ENCODE assay signal across 7 cellular contexts in genomic region chr22:12601510-12601869, GRCh38.
A peak's percentile ranks its signal among the peaks of the same experiment; 100 is the strongest.
DNase-seq lines count a peak whose midpoint lies in the region; ATAC-seq and TF ChIP-seq lines count a peak whose summit lies in the region.
"Not testable (repeated sequence)": the region's sequence is repeated elsewhere in the genome, so short reads cannot be mapped to it uniquely, and the experiment has no call there.

No MANE protein-coding gene starts in this region.

- H3K9me3 Mint-ChIP-seq in CD8-positive, alpha-beta memory T cell, result peaks cover 36 to 61% (median 48%) of the 10 kb centered on the region in 5 donors
- peaks cover 21 to 36% of the 10 kb centered on the region in 2 donors for H3K9me3 Mint-ChIP-seq in natural killer cell

- ATAC-seq in Right ventricle myocardium inferior, natural killer cell: not testable (repeated sequence)

- peaks cover 31% of the 10 kb centered on the region for H3K79me2 ChIP-seq in SK-N-SH (ENCODE audit: insufficient read depth)

- peak overlapping the region; percentile 55 for H3K27ac ChIP-seq in CD8-positive, alpha-beta memory T cell (ENCODE audit: low read depth, low read length)
- not testable (repeated sequence) for H3K27ac ChIP-seq in HUES64 (ENCODE audit: low read depth, low read length); breast epithelium; vagina
- H3K27ac ChIP-seq in SK-N-SH (ENCODE audit: low read depth in 2 of 2, low read length in 1 of 2), result peak overlapping the region; percentile 55 to 83; a peak in 3 of 4 replicates

- TF ChIP-seq RAD21 in SK-N-SH (IDR thresholded peaks at IDR 0.05; ENCODE audit: low read length), result not testable (repeated sequence)

- not testable (repeated sequence) for H3F3A ChIP-seq in SK-N-SH (replicated peaks; ENCODE audit: insufficient read depth)

- TF ChIP-seq CTCF in SK-N-SH (IDR thresholded peaks at IDR 0.05); breast epithelium (IDR thresholded peaks at IDR 0.05); natural killer cell (IDR thresholded peaks at IDR 0.05); vagina (IDR thresholded peaks at IDR 0.05): not testable (repeated sequence)

- H3K4me3 Mint-ChIP-seq in CD8-positive, alpha-beta memory T cell, result not testable (repeated sequence)
- peak overlapping the region; percentile 57 for H3K4me3 Mint-ChIP-seq in natural killer cell

- H4K20me1 ChIP-seq in SK-N-SH (ENCODE audit: insufficient read depth), result not testable (repeated sequence)

- H2AFZ ChIP-seq in SK-N-SH (ENCODE audit: low read depth), result peak overlapping the region; percentile 70

- H3K4me3 ChIP-seq in CD8-positive, alpha-beta memory T cell (ENCODE audit: low read length), result not testable (repeated sequence)
- 0 out of 2 replicates have a peak overlapping the region, but pooled peaks have one; percentile 23 for H3K4me3 ChIP-seq in HUES64 (ENCODE audit: low read length)
- peak overlapping the region; percentile 64 to 90 for H3K4me3 ChIP-seq in SK-N-SH (ENCODE audit: low read depth in 2 of 2, low read length in 1 of 2)
- peak overlapping the region in 2 of 3 donors; percentile 24 to 47 for H3K4me3 ChIP-seq in breast epithelium
- peak overlapping the region; percentile 4 to 7 for H3K4me3 ChIP-seq in vagina

- H3K9me3 ChIP-seq in CD8-positive, alpha-beta memory T cell (ENCODE audit: low read length); SK-N-SH; vagina: not testable (repeated sequence)
- peaks cover 92% of the 10 kb centered on the region for H3K9me3 ChIP-seq in HUES64 (ENCODE audit: insufficient read depth, low read depth, low read length)
- H3K9me3 ChIP-seq in breast epithelium, result peaks cover 12 to 39% of the 10 kb centered on the region in 2 donors

- POLR2A ChIA-PET in CD8-positive, alpha-beta memory T cell (lab: Charles Lee), result not testable (repeated sequence)
- POLR2A ChIA-PET in SK-N-SH (lab: Yijun Ruan, JAX), result interaction anchor here (0.9 kb wide), 1 partner anchor 9 kb away, joined by 3 read pairs; no protein-coding TSS in a partner anchor

- H3K9ac ChIP-seq in HUES64 (ENCODE audit: low read depth, low read length), result not testable (repeated sequence)
- peak overlapping the region; percentile 75 for H3K9ac ChIP-seq in SK-N-SH

- not testable (repeated sequence) for H3K27me3 Mint-ChIP-seq in CD8-positive, alpha-beta memory T cell; natural killer cell (ENCODE audit: low read depth in 2 of 2)

- TF ChIP-seq POLR2A in breast epithelium (IDR thresholded peaks at IDR 0.05); vagina (IDR thresholded peaks at IDR 0.05): not testable (repeated sequence)

- not testable (repeated sequence) for H3K27ac Mint-ChIP-seq in CD8-positive, alpha-beta memory T cell; natural killer cell

- TF ChIP-seq EP300 in SK-N-SH (IDR thresholded peaks at IDR 0.05; ENCODE audit: borderline replicate concordance in 1 of 2, low read depth in 1 of 2, low read length in 1 of 2), result not testable (repeated sequence)

- not testable (repeated sequence) for H3K27me3 ChIP-seq in CD8-positive, alpha-beta memory T cell (ENCODE audit: insufficient read depth, low read length, poor library complexity, severe bottlenecking); HUES64 (ENCODE audit: insufficient read depth, low read length); SK-N-SH (ENCODE audit: insufficient read depth); breast epithelium; vagina

- peak overlapping the region; percentile 61 for H3K4me2 ChIP-seq in SK-N-SH

- not testable (repeated sequence) for DNase-seq in CD8-positive, alpha-beta memory T cell; breast epithelium (ENCODE audit: low spot score in 2 of 2); natural killer cell; vagina (ENCODE audit: extremely low spot score in 2 of 2)
- DNase-seq in SK-N-SH (peak; percentile 8), Right ventricle myocardium inferior (ENCODE audit: missing footprints) (peak; percentile 42)

- not testable (repeated sequence) for H3K36me3 Mint-ChIP-seq in CD8-positive, alpha-beta memory T cell
- H3K36me3 Mint-ChIP-seq in natural killer cell, result peaks cover 31% of the 10 kb centered on the region

- 88% methylated on average over 16 of the region's 16 CpGs for WGBS in HUES64
- WGBS in SK-N-SH (ENCODE audit: low lambda C conversion rate), result 54% methylated on average over 16 of the region's 16 CpGs

- H3K9me2 ChIP-seq in SK-N-SH, result not testable (repeated sequence)

- not testable (repeated sequence) for H3K36me3 ChIP-seq in CD8-positive, alpha-beta memory T cell (ENCODE audit: insufficient read depth, low read length); HUES64 (ENCODE audit: insufficient read depth, low read length); SK-N-SH (replicated peaks in 1 of 2; ENCODE audit: control insufficient read depth in 1 of 2, insufficient read depth in 2 of 2, low read length in 1 of 2); breast epithelium; vagina

- intact Hi-C loops in breast epithelium (cut with DNase I; ENCODE audit: low total_unique reads); Right ventricle myocardium inferior (cut with DNase I); natural killer cell (cut with micrococcal nuclease); vagina (cut with DNase I): not testable (repeated sequence)

- CTCF ChIA-PET in CD8-positive, alpha-beta memory T cell (lab: Charles Lee); SK-N-SH (lab: Yijun Ruan, JAX): not testable (repeated sequence)

- H3K4me1 Mint-ChIP-seq in CD8-positive, alpha-beta memory T cell; natural killer cell: not testable (repeated sequence)

- not testable (repeated sequence) for H3K4me1 ChIP-seq in CD8-positive, alpha-beta memory T cell (ENCODE audit: insufficient read depth, low read length); HUES64 (ENCODE audit: insufficient read depth, low read length); SK-N-SH (ENCODE audit: control insufficient read depth in 1 of 2, insufficient read depth in 2 of 2, low read depth in 1 of 2, low read length in 1 of 2); breast epithelium; vagina
